In the genomic region with DNA sequence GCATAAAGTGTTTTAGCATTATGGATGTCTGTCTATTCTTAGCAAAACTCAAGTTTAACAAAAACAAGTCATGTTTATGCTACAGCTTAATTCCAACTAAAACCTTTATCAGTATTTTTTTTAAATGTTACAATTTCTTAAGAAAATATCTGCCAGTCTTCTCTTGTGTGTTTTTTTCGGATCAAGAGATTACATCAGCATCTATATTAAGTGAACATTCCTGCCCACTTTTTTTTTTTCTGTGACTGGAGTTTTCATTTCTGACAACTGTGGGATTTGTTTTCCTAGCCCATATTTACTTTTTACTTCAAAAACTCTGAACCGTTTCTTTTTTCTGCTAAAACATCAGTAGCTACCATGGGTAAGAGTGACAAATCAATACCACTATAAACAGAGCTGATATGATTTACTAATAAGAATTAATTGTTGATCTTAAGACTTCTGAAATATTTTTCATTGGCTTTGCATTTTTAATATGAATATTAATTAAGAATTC, we compare ENCODE assay signal across 30 cellular contexts.
"Had no signal": no experiment of that assay in that cellular context is flagged by ENCODE, and none has a peak within 500 bp of the region (broad histone marks: within the 10 kb centered on the region; RNA-seq: fewer than 3 reads in every experiment).

No MANE protein-coding gene starts in this region.

- H2AFZ ChIP-seq: parathyroid adenoma had no signal

- H3K4me1 ChIP-seq: heart left ventricle, parathyroid adenoma, psoas muscle, right atrium auricular region, uterus had no signal

- ATAC-seq: activated CD4-positive, CD25-positive, alpha-beta regulatory T cell treated with anti-CD3 and anti-CD28 coated beads, Interleukin-2, amount 50 U/mL, for 24 hours; esophagus mucosa; foreskin keratinocyte; heart left ventricle; left colon; psoas muscle; T-helper 17 cell had no signal

- H3K4me1 Mint-ChIP-seq: immature natural killer cell, naive B cell, T-helper 17 cell had no signal

- H3K27ac Mint-ChIP-seq: activated T-helper 1 cell treated with anti-CD3 and anti-CD28 coated beads, Interleukin-12 subunit alpha, Interleukin-12 subunit beta, Interleukin-2, Interleukin-4 antibody, amounts not matched to agents 30 ng/mL and 10 ng/mL and 1 ng/mL, durations not matched to agents 14 hours and 24 hours and 36 hours; dendritic cell treated with granulocyte-macrophage colony-stimulating factor and Interleukin-4, amounts not matched to agents 40 ng/mL and 50 ng/mL, for 4 days; endodermal cell; immature natural killer cell; naive B cell; T-helper 17 cell had no signal

- H3K36me3 ChIP-seq: brain microvascular endothelial cell, heart left ventricle, right atrium auricular region, uterus, WERI-Rb-1 had no signal

- H3K9me3 ChIP-seq: psoas muscle, right atrium auricular region, uterus had no signal

- H3K27me3 ChIP-seq: brain microvascular endothelial cell, foreskin keratinocyte, heart left ventricle, right atrium auricular region, uterus had no signal

- H3K79me2 ChIP-seq: parathyroid adenoma had no signal

- H3K27ac ChIP-seq: brain microvascular endothelial cell, foreskin keratinocyte, heart left ventricle, parathyroid adenoma, psoas muscle, right atrium auricular region, uterus, WERI-Rb-1 had no signal

- H3K36me3 Mint-ChIP-seq: immature natural killer cell had no signal

- H3K4me3 Mint-ChIP-seq: activated T-helper 1 cell treated with anti-CD3 and anti-CD28 coated beads, Interleukin-12 subunit alpha, Interleukin-12 subunit beta, Interleukin-2, Interleukin-4 antibody, amounts not matched to agents 30 ng/mL and 10 ng/mL and 1 ng/mL, durations not matched to agents 14 hours and 24 hours and 36 hours; dendritic cell treated with granulocyte-macrophage colony-stimulating factor and Interleukin-4, amounts not matched to agents 40 ng/mL and 50 ng/mL, for 4 days; endodermal cell; immature natural killer cell; naive B cell; T-helper 17 cell had no signal

- H3K9me3 Mint-ChIP-seq: activated T-helper 1 cell treated with anti-CD3 and anti-CD28 coated beads, Interleukin-12 subunit alpha, Interleukin-12 subunit beta, Interleukin-2, Interleukin-4 antibody, amounts not matched to agents 30 ng/mL and 10 ng/mL and 1 ng/mL, durations not matched to agents 14 hours and 24 hours and 36 hours; dendritic cell treated with granulocyte-macrophage colony-stimulating factor and Interleukin-4, amounts not matched to agents 40 ng/mL and 50 ng/mL, for 4 days; immature natural killer cell had no signal

- DNase-seq: activated CD4-positive, alpha-beta T cell treated with anti-CD3 and anti-CD28 coated beads for 48 hours; activated CD4-positive, alpha-beta T cell treated with anti-CD3 and anti-CD28 coated beads, Interleukin-2, amount 50 U/mL, for 48 hours; activated CD8-positive, alpha-beta memory T cell treated with anti-CD3 and anti-CD28 coated beads for 24 hours; activated effector memory CD4-positive, alpha-beta T cell treated with anti-CD3 and anti-CD28 coated beads, Interleukin-2, amount 50 U/mL, for 16 hours; activated naive CD4-positive, alpha-beta T cell treated with anti-CD3 and anti-CD28 coated beads, Interleukin-2, amount 50 U/mL, for 16 hours; anterior cingulate cortex; brain microvascular endothelial cell; endodermal cell; foreskin keratinocyte; heart left ventricle; hypothalamus; immature natural killer cell; kidney; left colon; mammary epithelial cell; naive B cell; psoas muscle; stimulated activated CD4-positive, alpha-beta T cell treated with anti-CD3 and anti-CD28 coated beads, Interleukin-2, amount 100 ng/mL, for 48 hours; stimulated activated naive CD4-positive, alpha-beta T cell treated with Interleukin-2 at 50 U/mL for 16 hours; T-helper 17 cell; T1000; trophoblast cell; uterus; WERI-Rb-1 had no signal

- H3K4me3 ChIP-seq: heart left ventricle, psoas muscle, right atrium auricular region, uterus had no signal
